In the genomic region with DNA sequence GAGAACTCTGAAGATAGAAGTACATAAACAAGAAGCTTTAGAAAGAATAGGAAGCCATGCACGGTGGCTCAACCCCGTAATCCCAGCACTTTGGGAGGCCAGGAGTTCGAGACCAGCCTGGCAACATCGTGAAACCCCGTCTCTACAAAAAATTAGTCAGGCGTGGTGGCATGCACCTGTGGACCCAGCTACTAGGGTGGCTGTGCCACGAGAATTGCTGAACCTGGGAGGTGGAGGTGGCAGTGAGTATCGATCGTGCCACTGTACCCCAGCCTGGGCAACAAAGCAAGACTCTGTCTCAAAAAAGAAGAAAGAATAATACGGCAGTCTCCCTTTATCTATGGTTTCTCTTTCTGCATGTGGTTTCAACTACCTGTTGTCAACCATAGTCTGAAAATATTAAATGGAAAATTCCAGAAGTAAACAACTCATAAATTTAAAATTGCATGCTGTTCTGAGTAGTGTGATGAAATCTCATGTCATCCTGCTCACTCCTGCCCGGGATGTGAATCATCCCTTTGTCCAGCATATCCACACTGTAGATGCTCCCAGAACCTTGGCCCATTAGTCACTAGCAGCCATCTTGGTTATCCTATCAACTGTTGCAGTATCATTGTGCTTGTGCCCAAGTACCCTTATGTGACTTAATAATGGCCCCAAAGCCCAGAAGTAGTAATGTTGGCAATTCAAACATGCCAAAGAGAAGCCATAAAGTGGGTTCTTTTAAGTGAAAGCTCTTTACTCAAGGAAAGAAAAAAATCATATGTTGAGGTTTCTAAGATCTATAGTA, we compare ENCODE assay signal across 1 cellular context.
TF ChIP-seq lines count a peak whose summit lies in the region.

No MANE protein-coding gene starts in this region.

TF ChIP-seq in GM12878, 131 proteins besides CTCF, POLR2A, EP300 and RAD21:
- TF ChIP-seq YY1 (IDR thresholded peaks at IDR 0.05; ENCODE audit: low read depth, low read length) (0 out of 2 replicates have a peak, but pooled peaks have one; percentile 26), MEF2A (IDR thresholded peaks at IDR 0.05; ENCODE audit: insufficient read depth, low read depth, low read length) (no peak), CREM (IDR thresholded peaks at IDR 0.05; ENCODE audit: low read depth) (no peak), ZNF24 (IDR thresholded peaks at IDR 0.05) (no peak)
- TF ChIP-seq, protein P1, sequence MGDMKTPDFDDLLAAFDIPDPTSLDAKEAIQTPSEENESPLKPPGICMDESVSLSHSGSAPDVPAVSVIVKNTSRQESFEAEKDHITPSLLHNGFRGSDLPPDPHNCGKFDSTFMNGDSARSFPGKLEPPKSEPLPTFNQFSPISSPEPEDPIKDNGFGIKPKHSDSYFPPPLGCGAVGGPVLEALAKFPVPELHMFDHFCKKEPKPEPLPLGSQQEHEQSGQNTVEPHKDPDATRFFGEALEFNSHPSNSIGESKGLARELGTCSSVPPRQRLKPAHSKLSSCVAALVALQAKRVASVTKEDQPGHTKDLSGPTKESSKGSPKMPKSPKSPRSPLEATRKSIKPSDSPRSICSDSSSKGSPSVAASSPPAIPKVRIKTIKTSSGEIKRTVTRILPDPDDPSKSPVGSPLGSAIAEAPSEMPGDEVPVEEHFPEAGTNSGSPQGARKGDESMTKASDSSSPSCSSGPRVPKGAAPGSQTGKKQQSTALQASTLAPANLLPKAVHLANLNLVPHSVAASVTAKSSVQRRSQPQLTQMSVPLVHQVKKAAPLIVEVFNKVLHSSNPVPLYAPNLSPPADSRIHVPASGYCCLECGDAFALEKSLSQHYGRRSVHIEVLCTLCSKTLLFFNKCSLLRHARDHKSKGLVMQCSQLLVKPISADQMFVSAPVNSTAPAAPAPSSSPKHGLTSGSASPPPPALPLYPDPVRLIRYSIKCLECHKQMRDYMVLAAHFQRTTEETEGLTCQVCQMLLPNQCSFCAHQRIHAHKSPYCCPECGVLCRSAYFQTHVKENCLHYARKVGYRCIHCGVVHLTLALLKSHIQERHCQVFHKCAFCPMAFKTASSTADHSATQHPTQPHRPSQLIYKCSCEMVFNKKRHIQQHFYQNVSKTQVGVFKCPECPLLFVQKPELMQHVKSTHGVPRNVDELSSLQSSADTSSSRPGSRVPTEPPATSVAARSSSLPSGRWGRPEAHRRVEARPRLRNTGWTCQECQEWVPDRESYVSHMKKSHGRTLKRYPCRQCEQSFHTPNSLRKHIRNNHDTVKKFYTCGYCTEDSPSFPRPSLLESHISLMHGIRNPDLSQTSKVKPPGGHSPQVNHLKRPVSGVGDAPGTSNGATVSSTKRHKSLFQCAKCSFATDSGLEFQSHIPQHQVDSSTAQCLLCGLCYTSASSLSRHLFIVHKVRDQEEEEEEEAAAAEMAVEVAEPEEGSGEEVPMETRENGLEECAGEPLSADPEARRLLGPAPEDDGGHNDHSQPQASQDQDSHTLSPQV (IDR thresholded peaks at IDR 0.05) = no peak
